ENCODE assay signal across 2 cellular contexts in genomic region chr22:38069372-38070249, GRCh38.
TF ChIP-seq lines count a peak whose summit lies in the region.

No MANE protein-coding gene starts in this region.

TF ChIP-seq in endothelial cell of umbilical vein, 7 proteins besides CTCF, POLR2A, EP300 and RAD21 (continued from another document):
- TF ChIP-seq FOS (IDR thresholded peaks at IDR 0.05; ENCODE audit: borderline replicate concordance, insufficient read depth, low read length) (no peak), EZH2 (IDR thresholded peaks at IDR 0.05; ENCODE audit: borderline replicate concordance, low read depth, low read length, severe bottlenecking) (no peak)

TF ChIP-seq in neural cell, 6 proteins besides CTCF, POLR2A, EP300 and RAD21 (continued from another document):
- TF ChIP-seq REST (IDR thresholded peaks at IDR 0.05; ENCODE audit: borderline replicate concordance) (no peak), POLR2AphosphoS5 (IDR thresholded peaks at IDR 0.05) (peak; percentile 75), MXI1 (conservative IDR thresholded peaks at IDR 0.05; ENCODE audit: poor library complexity, severe bottlenecking) (peak; percentile 24), EZH2 (IDR thresholded peaks at IDR 0.05; ENCODE audit: borderline replicate concordance, insufficient read depth, low read length, poor library complexity, severe bottlenecking) (no peak), TAF1 (IDR thresholded peaks at IDR 0.05; ENCODE audit: low read depth) (no peak)
